ENCODE assay signal across 13 cellular contexts in genomic region chr1:12147116-12147753, GRCh38. TPM values are rescaled to one million over a fixed set of nuclear protein-coding genes. Genes with fewer than 3 reads are reported as not detected.
DNase-seq lines count a peak whose midpoint lies in the region; ATAC-seq and TF ChIP-seq lines count a peak whose summit lies in the region.
"Had no signal": no experiment of that assay in that cellular context is flagged by ENCODE, and none has a peak within 500 bp of the region (broad histone marks: within the 10 kb centered on the region; RNA-seq: fewer than 3 reads in every experiment).

No MANE protein-coding gene starts in this region.

- peaks cover 0 to 31% of the 10 kb centered on the region in 2 donors for H3K4me1 ChIP-seq in lung (ENCODE audit: control insufficient read depth in 2 of 2, insufficient read depth in 2 of 2, low read length in 2 of 2)

- H3K9me3 ChIP-seq in lung (ENCODE audit: control insufficient read depth in 2 of 2, insufficient read depth in 1 of 2, low read length in 1 of 2), result peaks cover 0 to 4% of the 10 kb centered on the region in 2 donors

- H3K9me3 Mint-ChIP-seq in activated CD8-positive, alpha-beta memory T cell treated with anti-CD3 and anti-CD28 coated beads, Interleukin-2, amount 10 ng/mL, durations not matched to agents 7 days and 5 days (ENCODE audit: low read depth), result no peaks in the 10 kb centered on the region
- peaks cover 1% of the 10 kb centered on the region for H3K9me3 Mint-ChIP-seq in activated naive CD8-positive, alpha-beta T cell treated with anti-CD3 and anti-CD28 coated beads, Interleukin-2, amount 10 ng/mL, durations not matched to agents 7 days and 5 days

- no peak for DNase-seq in activated CD8-positive, alpha-beta memory T cell treated with anti-CD3 and anti-CD28 coated beads, Interleukin-2, amount 10 ng/mL, durations not matched to agents 7 days and 5 days
- DNase-seq in activated CD8-positive, alpha-beta memory T cell treated with anti-CD3 and anti-CD28 coated beads, Interleukin-2, amount 50 U/mL, for 4 hours, result no peak
- DNase-seq in activated naive CD8-positive, alpha-beta T cell treated with anti-CD3 and anti-CD28 coated beads, Interleukin-2, amount 10 ng/mL, durations not matched to agents 7 days and 5 days, result no peak
- no peak for DNase-seq in lung (ENCODE audit: low spot score)
- DNase-seq in NCI-H1930 (lab: John Stamatoyannopoulos, UW), result no peak
- no peak for DNase-seq in iPS-NIHi7 (ENCODE audit: extremely low spot score)
- DNase-seq: activated naive CD4-positive, alpha-beta T cell treated with Interleukin-2 at 50 U/mL for 16 hours; KG1; NCI-H524 treated with DMSO at 0.1 percent for 48 hours; stimulated activated CD4-positive, alpha-beta T cell treated with anti-CD3 and anti-CD28 coated beads, Interleukin-2, amount 100 ng/mL, for 24 hours had no signal

- H3K27ac ChIP-seq in lung (ENCODE audit: low read depth in 1 of 2, low read length in 1 of 2) (peak overlapping the region; percentile 38 to 76), temporal lobe (ENCODE audit: low read depth, low read length) (peak overlapping the region; percentile 22)

- CTCF ChIA-PET in activated CD8-positive, alpha-beta memory T cell treated with anti-CD3 and anti-CD28 coated beads, Interleukin-2, amount 10 ng/mL, durations not matched to agents 7 days and 5 days (lab: Charles Lee), result interaction anchor here (1.3 to 6.3 kb wide), 6 partner anchors 9 to 63 kb away, joined by 3 to 33 read pairs (median 12); no protein-coding TSS in a partner anchor

- peaks cover 14% of the 10 kb centered on the region for H3K36me3 Mint-ChIP-seq in activated CD8-positive, alpha-beta memory T cell treated with anti-CD3 and anti-CD28 coated beads, Interleukin-2, amount 10 ng/mL, durations not matched to agents 7 days and 5 days
- peaks cover 10% of the 10 kb centered on the region for H3K36me3 Mint-ChIP-seq in activated naive CD8-positive, alpha-beta T cell treated with anti-CD3 and anti-CD28 coated beads, Interleukin-2, amount 10 ng/mL, durations not matched to agents 7 days and 5 days

- H3K27me3 Mint-ChIP-seq in activated CD8-positive, alpha-beta memory T cell treated with anti-CD3 and anti-CD28 coated beads, Interleukin-2, amount 10 ng/mL, durations not matched to agents 7 days and 5 days, result no peaks in the 10 kb centered on the region
- H3K27me3 Mint-ChIP-seq in activated naive CD8-positive, alpha-beta T cell treated with anti-CD3 and anti-CD28 coated beads, Interleukin-2, amount 10 ng/mL, durations not matched to agents 7 days and 5 days, result no peaks in the 10 kb centered on the region

- H3K4me3 Mint-ChIP-seq in activated CD8-positive, alpha-beta memory T cell treated with anti-CD3 and anti-CD28 coated beads, Interleukin-2, amount 10 ng/mL, durations not matched to agents 7 days and 5 days, result no peak overlapping the region
- peak overlapping the region; percentile 66 for H3K4me3 Mint-ChIP-seq in activated naive CD8-positive, alpha-beta T cell treated with anti-CD3 and anti-CD28 coated beads, Interleukin-2, amount 10 ng/mL, durations not matched to agents 7 days and 5 days
- H3K4me3 Mint-ChIP-seq: mesothelial cell of epicardium had no signal

- no peak for TF ChIP-seq CTCF in lung (IDR thresholded peaks at IDR 0.05; ENCODE audit: control extremely low read depth, extremely low read depth)

- H3K27me3 ChIP-seq in lung (ENCODE audit: control insufficient read depth, insufficient read depth), result no peaks in the 10 kb centered on the region

- WGBS in lung, 2 donors, result 67 to 69% methylated on average over 10 of the region's 10 CpGs

- peaks cover 83% of the 10 kb centered on the region for H3K4me1 Mint-ChIP-seq in activated CD8-positive, alpha-beta memory T cell treated with anti-CD3 and anti-CD28 coated beads, Interleukin-2, amount 10 ng/mL, durations not matched to agents 7 days and 5 days
- peaks cover 80% of the 10 kb centered on the region for H3K4me1 Mint-ChIP-seq in activated naive CD8-positive, alpha-beta T cell treated with anti-CD3 and anti-CD28 coated beads, Interleukin-2, amount 10 ng/mL, durations not matched to agents 7 days and 5 days

- no peaks in the 10 kb centered on the region for H3K36me3 ChIP-seq in lung (ENCODE audit: control insufficient read depth in 2 of 2, insufficient read depth in 2 of 2, low read length in 2 of 2)

- peak overlapping the region; percentile 99 for H3K27ac Mint-ChIP-seq in activated CD8-positive, alpha-beta memory T cell treated with anti-CD3 and anti-CD28 coated beads, Interleukin-2, amount 10 ng/mL, durations not matched to agents 7 days and 5 days
- peak overlapping the region; percentile 99 for H3K27ac Mint-ChIP-seq in activated naive CD8-positive, alpha-beta T cell treated with anti-CD3 and anti-CD28 coated beads, Interleukin-2, amount 10 ng/mL, durations not matched to agents 7 days and 5 days
- H3K27ac Mint-ChIP-seq: mesothelial cell of epicardium had no signal

- H3K4me3 ChIP-seq in lung, result no peak overlapping the region

- POLR2A ChIA-PET in activated naive CD8-positive, alpha-beta T cell treated with anti-CD3 and anti-CD28 coated beads, Interleukin-2, amount 10 ng/mL, durations not matched to agents 7 days and 5 days (lab: Charles Lee), result interaction anchor here (1.1 to 7.2 kb wide), 7 partner anchors 8 to 239 kb away, joined by 3 to 67 read pairs (median 14); partner anchors contain the start of gene TNFRSF1B

- ATAC-seq in activated CD8-positive, alpha-beta memory T cell treated with anti-CD3 and anti-CD28 coated beads, Interleukin-2, amount 10 ng/mL, durations not matched to agents 7 days and 5 days, result no peak
- ATAC-seq in activated naive CD8-positive, alpha-beta T cell treated with anti-CD3 and anti-CD28 coated beads, Interleukin-2, amount 10 ng/mL, durations not matched to agents 7 days and 5 days (ENCODE audit: low read depth), result no peak
- ATAC-seq in lung (ENCODE audit: insufficient read depth, low FRiP score) (no peak), GM21529 (IDR thresholded peaks at IDR 0.05; ENCODE audit: unreplicated experiment) (no peak)

RNA-seq across cellular contexts. Expression of gene TNFRSF1B, which starts 19.6 kb away (rescaled TPM):
- 100 to 1,000 TPM; 294 to 370 TPM for total RNA-seq in activated CD8-positive, alpha-beta memory T cell treated with anti-CD3 and anti-CD28 coated beads, Interleukin-2, amount 10 ng/mL, durations not matched to agents 7 days and 5 days
- total RNA-seq in activated naive CD8-positive, alpha-beta T cell treated with anti-CD3 and anti-CD28 coated beads, Interleukin-2, amount 10 ng/mL, durations not matched to agents 7 days and 5 days, result 100 to 1,000 TPM; 215 to 246 TPM
- total RNA-seq in lung, result 10 to 100 TPM; 52.0 to 79.0 TPM
- polyA plus RNA-seq in lung, result 100 to 1,000 TPM in 1 of 2 donors, 10 to 100 TPM in 1; 15.4 to 246 TPM
- 2.0 TPM for total RNA-seq in temporal lobe

Comparison
In these comparisons a context has a peak if more than half of its experiments do, and no peak if none do; other contexts are left out.
1. RNA of gene TNFRSF1B, which starts 19.6 kb away (total RNA-seq): 294 to 370 TPM in activated CD8-positive, alpha-beta memory T cell treated with anti-CD3 and anti-CD28 coated beads, Interleukin-2, amount 10 ng/mL, durations not matched to agents 7 days and 5 days, 215 to 246 TPM in activated naive CD8-positive, alpha-beta T cell treated with anti-CD3 and anti-CD28 coated beads, Interleukin-2, amount 10 ng/mL, durations not matched to agents 7 days and 5 days and 52.0 to 79.0 TPM in lung; 2.0 TPM in temporal lobe (single experiment); every median in the first group is over 10 times any median in the second.